13 cellular contexts compared by ENCODE assay signal in genomic region chr19:35513231-35513974, GRCh38. TPM values are rescaled to one million over a fixed set of nuclear protein-coding genes. Genes with fewer than 3 reads are reported as not detected.
A peak's percentile ranks its signal among the peaks of the same experiment; 100 is the strongest.
DNase-seq lines count a peak whose midpoint lies in the region; ATAC-seq and TF ChIP-seq lines count a peak whose summit lies in the region.
"Had no signal": no experiment of that assay in that cellular context is flagged by ENCODE, and none has a peak within 500 bp of the region (broad histone marks: within the 10 kb centered on the region; RNA-seq: fewer than 3 reads in every experiment).

TSS of gene DMKN (minus strand) at chr19:35513649. CDS start at chr19:35513475, 174 bp downstream.

- intact Hi-C loops in Right ventricle myocardium superior (cut with DNase I), result no loop called here
- intact Hi-C loops in activated T-helper 2 cell treated with anti-CD3 and anti-CD28 coated beads, Interferon-gamma antibody, Interleukin-2, Interleukin-4, amounts not matched to agents 10 μg/mL and 5 μg/mL and 100 μg/mL, durations not matched to agents 14 hours and 24 hours and 36 hours (cut with micrococcal nuclease), result loop anchor here (5.0 kb wide), 1 partner anchor 34 kb away; the partner anchor contains the start of gene TMEM147

- DNase-seq in cardiac muscle cell (ENCODE audit: low read depth in 1 of 2, low spot score in 1 of 2) (peak in 1 of 2 donors; percentile 76), Right ventricle myocardium superior (no peak), caudate nucleus (lab: John Stamatoyannopoulos, UW) (peak in 42 of 61 donors; percentile 4 to 86 (median 48)), kidney tubule cell (ENCODE audit: low spot score) (peak; percentile 57), ureter (ENCODE audit: low spot score) (no peak)
- DNase-seq in activated T-helper 2 cell treated with anti-CD3 and anti-CD28 coated beads, Interferon-gamma antibody, Interleukin-2, Interleukin-4, amounts not matched to agents 10 μg/mL and 5 μg/mL and 100 μg/mL, durations not matched to agents 14 hours and 24 hours and 36 hours (ENCODE audit: low spot score), result no peak
- DNase-seq: activated CD4-positive, alpha-beta T cell treated with anti-CD3 and anti-CD28 coated beads, Interleukin-2, amount 50 U/mL, for 4 hours; dermis blood vessel endothelial cell; OCI-M1 had no signal

- peaks cover 14% of the 10 kb centered on the region for H3K4me1 ChIP-seq in cardiac muscle cell (ENCODE audit: low read depth)

- no peaks in the 10 kb centered on the region for H3K9me3 Mint-ChIP-seq in activated T-helper 2 cell treated with anti-CD3 and anti-CD28 coated beads, Interferon-gamma antibody, Interleukin-2, Interleukin-4, amounts not matched to agents 10 μg/mL and 5 μg/mL and 100 μg/mL, durations not matched to agents 14 hours and 24 hours and 36 hours
- H3K9me3 Mint-ChIP-seq: neural crest cell had no signal

- TF ChIP-seq CTCF in cardiac muscle cell (IDR thresholded peaks at IDR 0.05; ENCODE audit: low read depth, low read length), result no peak

- no peak within 1 kb of the TSS for H3K4me3 Mint-ChIP-seq in activated T-helper 2 cell treated with anti-CD3 and anti-CD28 coated beads, Interferon-gamma antibody, Interleukin-2, Interleukin-4, amounts not matched to agents 10 μg/mL and 5 μg/mL and 100 μg/mL, durations not matched to agents 14 hours and 24 hours and 36 hours (ENCODE audit: low read depth)
- H3K4me3 Mint-ChIP-seq: neural crest cell had no signal

- H3K27me3 ChIP-seq in cardiac muscle cell, result peaks cover 5% of the 10 kb centered on the region

- no peaks in the 10 kb centered on the region for H3K9me3 ChIP-seq in cardiac muscle cell (ENCODE audit: low read depth)

- ATAC-seq in Right ventricle myocardium superior (ENCODE audit: poor library complexity), result no peak
- no peak for ATAC-seq in GM19455 (IDR thresholded peaks at IDR 0.05; ENCODE audit: unreplicated experiment)
- ATAC-seq in HG03097 (IDR thresholded peaks at IDR 0.05; ENCODE audit: low FRiP score, unreplicated experiment), result no peak

- H3K27ac Mint-ChIP-seq in activated T-helper 2 cell treated with anti-CD3 and anti-CD28 coated beads, Interferon-gamma antibody, Interleukin-2, Interleukin-4, amounts not matched to agents 10 μg/mL and 5 μg/mL and 100 μg/mL, durations not matched to agents 14 hours and 24 hours and 36 hours, result no peak within 1 kb of the TSS

- no peak within 1 kb of the TSS for H3K4me3 ChIP-seq in cardiac muscle cell

- H3K4me1 Mint-ChIP-seq in activated T-helper 2 cell treated with anti-CD3 and anti-CD28 coated beads, Interferon-gamma antibody, Interleukin-2, Interleukin-4, amounts not matched to agents 10 μg/mL and 5 μg/mL and 100 μg/mL, durations not matched to agents 14 hours and 24 hours and 36 hours (ENCODE audit: low read depth), result peaks cover 11% of the 10 kb centered on the region
- H3K4me1 Mint-ChIP-seq: neural crest cell had no signal

- no peak within 1 kb of the TSS for H3K27ac ChIP-seq in cardiac muscle cell
- peak within 1 kb of the TSS; percentile 67 for H3K27ac ChIP-seq in caudate nucleus (ENCODE audit: low read depth, low read length)
- H3K27ac ChIP-seq: KMS-11 had no signal

- H3K36me3 Mint-ChIP-seq in activated T-helper 2 cell treated with anti-CD3 and anti-CD28 coated beads, Interferon-gamma antibody, Interleukin-2, Interleukin-4, amounts not matched to agents 10 μg/mL and 5 μg/mL and 100 μg/mL, durations not matched to agents 14 hours and 24 hours and 36 hours (ENCODE audit: low read depth), result no peaks in the 10 kb centered on the region

- H3K27me3 Mint-ChIP-seq in activated T-helper 2 cell treated with anti-CD3 and anti-CD28 coated beads, Interferon-gamma antibody, Interleukin-2, Interleukin-4, amounts not matched to agents 10 μg/mL and 5 μg/mL and 100 μg/mL, durations not matched to agents 14 hours and 24 hours and 36 hours (ENCODE audit: low read depth), result peaks cover 23% of the 10 kb centered on the region

- H3K36me3 ChIP-seq in cardiac muscle cell, result no peaks in the 10 kb centered on the region

RNA-seq across cellular contexts. Expression of gene DMKN, which starts in this region (rescaled TPM):
- total RNA-seq in cardiac muscle cell (232 and 289 TPM in 2 replicates), Right ventricle myocardium superior (3.6 TPM), ureter (131 TPM)
- 220 and 329 TPM in 2 replicates for polyA plus RNA-seq in cardiac muscle cell
- 0.27 TPM in 1 of 2 replicates, not detected in the other for total RNA-seq in activated T-helper 2 cell treated with anti-CD3 and anti-CD28 coated beads, Interferon-gamma antibody, Interleukin-2, Interleukin-4, amounts not matched to agents 10 μg/mL and 5 μg/mL and 100 μg/mL, durations not matched to agents 14 hours and 24 hours and 36 hours
- total RNA-seq: neural crest cell had no signal

Comparison
In these comparisons a context has a peak if more than half of its experiments do, and no peak if none do; other contexts are left out.
1. RNA of gene DMKN (total RNA-seq): 232 to 289 TPM in cardiac muscle cell and 131 TPM in ureter (single experiment); 3.6 TPM in Right ventricle myocardium superior (single experiment) and 0.27 TPM in activated T-helper 2 cell treated with anti-CD3 and anti-CD28 coated beads, Interferon-gamma antibody, Interleukin-2, Interleukin-4, amounts not matched to agents 10 μg/mL and 5 μg/mL and 100 μg/mL, durations not matched to agents 14 hours and 24 hours and 36 hours; every median in the first group is over 10 times any median in the second.
2. DNase-seq: peak in caudate nucleus (42 of 61) and kidney tubule cell (single experiment); none in Right ventricle myocardium superior (single experiment), ureter (single experiment) and activated T-helper 2 cell treated with anti-CD3 and anti-CD28 coated beads, Interferon-gamma antibody, Interleukin-2, Interleukin-4, amounts not matched to agents 10 μg/mL and 5 μg/mL and 100 μg/mL, durations not matched to agents 14 hours and 24 hours and 36 hours (single experiment).